Comparison of ENCODE assay signal across 8 cellular contexts in genomic region chr16:19945934-19946333, GRCh38.
"Had no signal": no experiment of that assay in that cellular context is flagged by ENCODE, and none has a peak within 500 bp of the region (broad histone marks: within the 10 kb centered on the region; RNA-seq: fewer than 3 reads in every experiment).

No MANE protein-coding gene starts in this region.

- FAIRE-seq: H54, HTR-8/SVneo had no signal

- H3K4me3 ChIP-seq: GM23248 had no signal

- DNase-seq: GM23248, GOT3, H9, HCEC 1CT, KBM-7 had no signal

- H3K4me2 ChIP-seq: KMS-11 had no signal

- H3K27ac ChIP-seq: GM23248, KMS-11 had no signal

- H2AFZ ChIP-seq: GM23248 had no signal

- H3K9ac ChIP-seq: GM23248, KMS-11 had no signal
